1 cellular context compared by ENCODE assay signal in the genomic region with DNA sequence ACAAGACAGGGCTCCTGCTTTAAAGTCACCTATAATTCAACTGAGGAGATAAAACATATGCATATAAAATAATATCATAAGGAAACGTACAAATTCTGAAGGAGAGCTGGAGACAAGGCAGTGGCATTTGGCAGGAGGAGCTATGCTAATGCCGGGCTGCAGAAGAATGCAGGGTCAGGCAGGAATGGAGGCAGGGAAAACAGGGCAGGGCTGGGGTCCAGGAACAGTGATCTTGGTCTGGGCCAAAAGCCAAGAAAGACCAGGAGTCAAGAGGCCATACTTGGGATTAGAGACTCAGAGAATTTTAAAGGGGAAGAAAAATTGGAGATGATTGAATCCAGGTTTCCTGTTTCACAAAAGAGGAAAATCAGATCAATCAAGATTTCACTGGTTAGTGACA.
TF ChIP-seq lines count a peak whose summit lies in the region.

No MANE protein-coding gene starts in this region.

TF ChIP-seq in K562, 482 proteins besides CTCF, POLR2A, EP300 and RAD21:
- TF ChIP-seq PML (IDR thresholded peaks at IDR 0.05; ENCODE audit: low read length) (no peak), ZNF133 (CRISPR knock-in tag; IDR thresholded peaks at IDR 0.05) (no peak), NFIC (IDR thresholded peaks at IDR 0.05) (peak; percentile 34), RUNX1 (IDR thresholded peaks at IDR 0.05; ENCODE audit: low read depth) (no peak), MTA3 (IDR thresholded peaks at IDR 0.05; ENCODE audit: borderline replicate concordance) (no peak)
- TF ChIP-seq, protein P1, sequence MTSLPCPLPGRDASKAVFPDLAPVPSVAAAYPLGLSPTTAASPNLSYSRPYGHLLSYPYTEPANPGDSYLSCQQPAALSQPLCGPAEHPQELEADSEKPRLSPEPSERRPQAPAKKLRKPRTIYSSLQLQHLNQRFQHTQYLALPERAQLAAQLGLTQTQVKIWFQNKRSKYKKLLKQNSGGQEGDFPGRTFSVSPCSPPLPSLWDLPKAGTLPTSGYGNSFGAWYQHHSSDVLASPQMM (CRISPR knock-in tag; IDR thresholded peaks at IDR 0.05), result no peak
